Comparison of ENCODE assay signal across 25 cellular contexts in the genomic region with DNA sequence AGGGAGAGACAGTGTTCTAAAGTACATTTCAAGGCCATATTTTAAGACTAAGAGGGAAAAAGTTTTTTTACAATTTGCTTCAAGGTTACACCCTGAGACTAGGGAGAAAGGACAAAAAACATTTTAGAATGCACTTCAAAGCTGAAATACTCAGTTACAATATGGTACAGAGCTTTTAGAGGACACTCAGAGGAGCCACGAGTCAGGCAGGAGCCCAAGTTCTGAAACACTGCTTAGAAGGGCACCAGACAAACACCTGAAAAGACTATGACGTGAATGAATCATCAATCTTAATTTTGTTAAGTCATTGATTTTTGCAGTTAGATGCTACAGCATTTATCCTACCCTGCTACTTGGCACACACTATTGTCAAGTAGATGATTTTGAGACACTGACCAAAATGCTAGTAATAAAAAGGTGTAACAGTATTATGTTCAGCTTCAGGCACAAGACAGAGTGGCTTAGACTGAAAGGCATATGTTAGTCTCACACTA.
"Had no signal": no experiment of that assay in that cellular context is flagged by ENCODE, and none has a peak within 500 bp of the region (broad histone marks: within the 10 kb centered on the region; RNA-seq: fewer than 3 reads in every experiment).

No MANE protein-coding gene starts in this region.

- H3K4me3 Mint-ChIP-seq: activated CD4-positive, alpha-beta T cell treated with anti-CD3 and anti-CD28 coated beads for 36 hours; activated CD8-positive, alpha-beta memory T cell treated with anti-CD3 and anti-CD28 coated beads, Interleukin-2, amount 10 ng/mL, durations not matched to agents 7 days and 5 days; activated CD8-positive, alpha-beta T cell treated with anti-CD3 and anti-CD28 coated beads, Interleukin-2, amount 10 ng/mL, durations not matched to agents 7 days and 5 days; central memory CD8-positive, alpha-beta T cell; natural killer cell treated with Interleukin-12 subunit alpha and Interleukin-12 subunit beta and Interleukin-15 and Interleukin-18, amount 100 ng/mL, for 72 hours had no signal

- FAIRE-seq: bronchial epithelial cell, endometrium, islet of Langerhans had no signal

- H3K4me3 ChIP-seq: gastrocnemius medialis, mucosa of descending colon, spleen, suprapubic skin, transverse colon had no signal

- H3K9me3 ChIP-seq: gastrocnemius medialis, mucosa of descending colon, spleen, suprapubic skin, transverse colon had no signal

- H3K4me1 Mint-ChIP-seq: activated CD4-positive, alpha-beta T cell treated with anti-CD3 and anti-CD28 coated beads for 36 hours; activated CD8-positive, alpha-beta memory T cell treated with anti-CD3 and anti-CD28 coated beads, Interleukin-2, amount 10 ng/mL, durations not matched to agents 7 days and 5 days; central memory CD8-positive, alpha-beta T cell had no signal

- H3K27ac Mint-ChIP-seq: activated CD4-positive, alpha-beta T cell treated with anti-CD3 and anti-CD28 coated beads for 36 hours; activated CD8-positive, alpha-beta memory T cell treated with anti-CD3 and anti-CD28 coated beads, Interleukin-2, amount 10 ng/mL, durations not matched to agents 7 days and 5 days; activated CD8-positive, alpha-beta T cell treated with anti-CD3 and anti-CD28 coated beads, Interleukin-2, amount 10 ng/mL, durations not matched to agents 7 days and 5 days; activated naive CD4-positive, alpha-beta T cell treated with anti-CD3 and anti-CD28 coated beads, Interleukin-2, amount 50 U/mL, for 72 hours; natural killer cell treated with Interleukin-12 subunit alpha and Interleukin-12 subunit beta and Interleukin-15 and Interleukin-18, amount 100 ng/mL, for 72 hours had no signal

- DNase-seq: activated CD4-positive, alpha-beta T cell treated with anti-CD3 and anti-CD28 coated beads for 36 hours; activated CD4-positive, CD25-positive, alpha-beta regulatory T cell; activated CD8-positive, alpha-beta memory T cell treated with anti-CD3 and anti-CD28 coated beads, Interleukin-2, amount 10 ng/mL, durations not matched to agents 7 days and 5 days; activated CD8-positive, alpha-beta T cell treated with anti-CD3 and anti-CD28 coated beads, Interleukin-2, amount 10 ng/mL, durations not matched to agents 7 days and 5 days; activated naive CD4-positive, alpha-beta T cell; activated T-cell treated with anti-CD3 and anti-CD28 coated beads, Interleukin-2, amount 50 U/mL, for 48 hours; dermis blood vessel endothelial cell; effector CD4-positive, alpha-beta T cell; gastrocnemius medialis; glutamatergic neuron; left ventricle myocardium superior; mucosa of descending colon; posterior cingulate gyrus; right cardiac atrium; spleen; stimulated activated naive CD4-positive, alpha-beta T cell; transverse colon had no signal

- H3K36me3 Mint-ChIP-seq: activated CD8-positive, alpha-beta memory T cell treated with anti-CD3 and anti-CD28 coated beads, Interleukin-2, amount 10 ng/mL, durations not matched to agents 7 days and 5 days; activated naive CD4-positive, alpha-beta T cell treated with anti-CD3 and anti-CD28 coated beads, Interleukin-2, amount 50 U/mL, for 72 hours; natural killer cell treated with Interleukin-12 subunit alpha and Interleukin-12 subunit beta and Interleukin-15 and Interleukin-18, amount 100 ng/mL, for 72 hours had no signal

- H3K27ac ChIP-seq: epithelial cell of prostate, gastrocnemius medialis, spleen, suprapubic skin, transverse colon had no signal

- ATAC-seq: activated CD4-positive, alpha-beta T cell treated with anti-CD3 and anti-CD28 coated beads for 36 hours; activated CD8-positive, alpha-beta memory T cell treated with anti-CD3 and anti-CD28 coated beads, Interleukin-2, amount 10 ng/mL, durations not matched to agents 7 days and 5 days; activated CD8-positive, alpha-beta T cell treated with anti-CD3 and anti-CD28 coated beads, Interleukin-2, amount 10 ng/mL, durations not matched to agents 7 days and 5 days; activated naive CD4-positive, alpha-beta T cell treated with anti-CD3 and anti-CD28 coated beads, Interleukin-2, amount 50 U/mL, for 72 hours; gastrocnemius medialis; left ventricle myocardium superior; mucosa of descending colon; natural killer cell treated with Interleukin-12 subunit alpha and Interleukin-12 subunit beta and Interleukin-15 and Interleukin-18, amount 100 ng/mL, for 72 hours; right cardiac atrium had no signal

- H3K27me3 Mint-ChIP-seq: natural killer cell treated with Interleukin-12 subunit alpha and Interleukin-12 subunit beta and Interleukin-15 and Interleukin-18, amount 100 ng/mL, for 72 hours had no signal

- H3K9me3 Mint-ChIP-seq: activated naive CD4-positive, alpha-beta T cell treated with anti-CD3 and anti-CD28 coated beads, Interleukin-2, amount 50 U/mL, for 72 hours; central memory CD8-positive, alpha-beta T cell; natural killer cell treated with Interleukin-12 subunit alpha and Interleukin-12 subunit beta and Interleukin-15 and Interleukin-18, amount 100 ng/mL, for 72 hours had no signal

- H3K36me3 ChIP-seq: gastrocnemius medialis, spleen, suprapubic skin, transverse colon had no signal

- H3K4me1 ChIP-seq: gastrocnemius medialis, spleen, suprapubic skin, transverse colon had no signal

- H3K27me3 ChIP-seq: gastrocnemius medialis, spleen, suprapubic skin, transverse colon had no signal
